In genomic region chr18:50878345-50879301, GRCh38 we compare ENCODE assay signal across 1 cellular context.
A peak's percentile ranks its signal among the peaks of the same experiment; 100 is the strongest.
TF ChIP-seq lines count a peak whose summit lies in the region.

TSS of gene ME2 (plus strand) at chr18:50879118. CDS start at chr18:50895821, 16,703 bp downstream.

TF ChIP-seq in H1, 55 proteins besides CTCF, POLR2A, EP300 and RAD21:
- TF ChIP-seq CREB1 (IDR thresholded peaks at IDR 0.05) (peak; percentile 53), TAF1 (IDR thresholded peaks at IDR 0.05; ENCODE audit: low read depth, low read length) (peak; percentile 88), CHD1 (IDR thresholded peaks at IDR 0.05; ENCODE audit: low read depth, low read length) (no peak), TBP (IDR thresholded peaks at IDR 0.05; ENCODE audit: low read depth, low read length) (peak; percentile 79), SUZ12 (IDR thresholded peaks at IDR 0.05; ENCODE audit: low read length) (no peak), SP4 (IDR thresholded peaks at IDR 0.05; ENCODE audit: low read length) (peak; percentile 80; the same call in 1 of the 2 replicates), SRF (IDR thresholded peaks at IDR 0.05; ENCODE audit: low read depth, low read length) (no peak), HDAC2 (IDR thresholded peaks at IDR 0.05; ENCODE audit: borderline replicate concordance in 1 of 2, low read depth in 2 of 2, low read length in 2 of 2) (peak in 1 of 2 experiments; percentile 50; a peak in 1 of 4 replicates), HDAC6 (IDR thresholded peaks at IDR 0.05; ENCODE audit: low read depth, low read length) (no peak), RBBP5 (IDR thresholded peaks at IDR 0.05; ENCODE audit: borderline replicate concordance, low read depth, low read length) (peak; percentile 91), CEBPB (IDR thresholded peaks at IDR 0.05; ENCODE audit: low read depth, low read length) (no peak), TAF7 (optimal IDR thresholded peaks at IDR 0.05; ENCODE audit: borderline replicate concordance, low read depth, low read length) (peak; percentile 72), BRCA1 (IDR thresholded peaks at IDR 0.05; ENCODE audit: low read depth, low read length) (no peak), ATF3 (IDR thresholded peaks at IDR 0.05; ENCODE audit: insufficient read depth, low read depth, low read length) (no peak), RNF2 (IDR thresholded peaks at IDR 0.05; ENCODE audit: borderline replicate concordance, low read depth, low read length, missing control alignments, poor library complexity, severe bottlenecking) (no peak), ZNF274 (IDR thresholded peaks at IDR 0.05; ENCODE audit: borderline replicate concordance, extremely low read depth, low read length) (no peak), CHD2 (IDR thresholded peaks at IDR 0.05; ENCODE audit: low read length) (peak; percentile 60), PHF8 (conservative IDR thresholded peaks at IDR 0.05; ENCODE audit: low read depth, low read length) (peak; percentile 90), GTF2F1 (IDR thresholded peaks at IDR 0.05; ENCODE audit: borderline replicate concordance, low read depth, low read length) (no peak), RXRA (IDR thresholded peaks at IDR 0.05; ENCODE audit: insufficient read depth, low read depth, low read length) (no peak), SIX5 (IDR thresholded peaks at IDR 0.05; ENCODE audit: low read depth, low read length) (no peak), NRF1 (IDR thresholded peaks at IDR 0.05; ENCODE audit: low read depth, low read length) (no peak), TEAD4 (IDR thresholded peaks at IDR 0.05; ENCODE audit: low read depth, low read length) (no peak), ASH2L (IDR thresholded peaks at IDR 0.05; ENCODE audit: low read length) (peak; percentile 64), SIRT6 (IDR thresholded peaks at IDR 0.05; ENCODE audit: low read length) (no peak), SP2 (IDR thresholded peaks at IDR 0.05; ENCODE audit: low read length) (peak; percentile 63), SP1 (IDR thresholded peaks at IDR 0.05; ENCODE audit: low read depth, low read length) (peak; percentile 72), KDM4A (IDR thresholded peaks at IDR 0.05; ENCODE audit: low read depth, low read length, severe bottlenecking) (peak; percentile 31), POLR2AphosphoS5 (IDR thresholded peaks at IDR 0.05; ENCODE audit: low read depth, low read length) (peak; percentile 70; the same call in 1 of the 2 replicates), RFX5 (IDR thresholded peaks at IDR 0.05; ENCODE audit: borderline replicate concordance, low read depth, low read length) (no peak)
- TF ChIP-seq, protein P1, sequence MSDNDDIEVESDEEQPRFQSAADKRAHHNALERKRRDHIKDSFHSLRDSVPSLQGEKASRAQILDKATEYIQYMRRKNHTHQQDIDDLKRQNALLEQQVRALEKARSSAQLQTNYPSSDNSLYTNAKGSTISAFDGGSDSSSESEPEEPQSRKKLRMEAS (IDR thresholded peaks at IDR 0.05), result peak; percentile 94
- TF ChIP-seq, protein P2, sequence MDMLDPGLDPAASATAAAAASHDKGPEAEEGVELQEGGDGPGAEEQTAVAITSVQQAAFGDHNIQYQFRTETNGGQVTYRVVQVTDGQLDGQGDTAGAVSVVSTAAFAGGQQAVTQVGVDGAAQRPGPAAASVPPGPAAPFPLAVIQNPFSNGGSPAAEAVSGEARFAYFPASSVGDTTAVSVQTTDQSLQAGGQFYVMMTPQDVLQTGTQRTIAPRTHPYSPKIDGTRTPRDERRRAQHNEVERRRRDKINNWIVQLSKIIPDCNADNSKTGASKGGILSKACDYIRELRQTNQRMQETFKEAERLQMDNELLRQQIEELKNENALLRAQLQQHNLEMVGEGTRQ (IDR thresholded peaks at IDR 0.05; ENCODE audit: low read length), result no peak
- TF ChIP-seq, protein P3, sequence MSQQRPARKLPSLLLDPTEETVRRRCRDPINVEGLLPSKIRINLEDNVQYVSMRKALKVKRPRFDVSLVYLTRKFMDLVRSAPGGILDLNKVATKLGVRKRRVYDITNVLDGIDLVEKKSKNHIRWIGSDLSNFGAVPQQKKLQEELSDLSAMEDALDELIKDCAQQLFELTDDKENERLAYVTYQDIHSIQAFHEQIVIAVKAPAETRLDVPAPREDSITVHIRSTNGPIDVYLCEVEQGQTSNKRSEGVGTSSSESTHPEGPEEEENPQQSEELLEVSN (IDR thresholded peaks at IDR 0.05), result peak; percentile 89
TF ChIP-seq in H1: peak in this region for 16.
